ENCODE assay signal across 1 cellular context in genomic region chr14:38143651-38144505, GRCh38.
TF ChIP-seq lines count a peak whose summit lies in the region.

No MANE protein-coding gene starts in this region.

TF ChIP-seq in WTC11, 78 proteins besides CTCF, POLR2A, EP300 and RAD21 (continued from another document):
- TF ChIP-seq, protein P1, sequence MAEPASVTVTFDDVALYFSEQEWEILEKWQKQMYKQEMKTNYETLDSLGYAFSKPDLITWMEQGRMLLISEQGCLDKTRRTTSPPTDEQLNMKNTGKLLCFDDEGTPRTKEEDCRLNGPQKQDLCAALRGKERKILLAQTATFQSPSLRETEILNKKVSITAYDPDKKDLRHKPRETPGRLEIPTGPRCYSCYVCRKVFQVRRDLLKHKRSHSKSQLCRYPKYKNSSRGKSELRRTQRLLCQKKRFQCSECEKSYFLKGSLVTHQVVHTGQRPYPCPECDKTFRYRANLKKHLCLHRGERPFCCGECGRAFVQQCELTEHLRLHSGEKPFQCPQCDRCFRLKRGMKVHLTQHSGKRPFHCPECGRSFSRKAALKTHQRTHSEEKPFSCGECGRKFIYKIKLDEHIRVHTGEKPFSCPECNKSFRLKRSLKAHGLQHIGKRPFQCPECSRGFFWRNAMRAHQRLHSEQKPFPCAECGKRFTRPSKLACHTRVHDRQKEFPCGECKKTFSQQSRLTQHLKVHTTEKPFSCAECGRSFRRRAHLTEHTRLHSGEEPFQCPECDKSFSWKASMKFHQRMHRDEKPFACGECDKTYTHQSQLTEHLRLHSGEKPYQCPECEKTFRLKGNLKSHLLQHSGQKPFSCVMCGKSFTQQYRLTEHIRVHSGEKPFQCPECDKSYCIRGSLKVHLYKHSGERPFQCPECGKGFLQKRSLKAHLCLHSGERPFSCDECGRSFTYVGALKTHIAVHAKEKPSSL (CRISPR knock-in tag; conservative IDR thresholded peaks at IDR 0.05), result no peak
- no peak for TF ChIP-seq SOX15 (CRISPR knock-in tag; IDR thresholded peaks at IDR 0.05)
- no peak for TF ChIP-seq IRF1 (CRISPR knock-in tag; IDR thresholded peaks at IDR 0.05)
